13 cellular contexts compared by ENCODE assay signal in genomic region chr6:116029535-116029934, GRCh38. TPM values are rescaled to one million over a fixed set of nuclear protein-coding genes. Genes with fewer than 3 reads are reported as not detected.
DNase-seq lines count a peak whose midpoint lies in the region; ATAC-seq and TF ChIP-seq lines count a peak whose summit lies in the region.
"Had no signal": no experiment of that assay in that cellular context is flagged by ENCODE, and none has a peak within 500 bp of the region (broad histone marks: within the 10 kb centered on the region; RNA-seq: fewer than 3 reads in every experiment).

No MANE protein-coding gene starts in this region.

- H3K27me3 ChIP-seq in smooth muscle cell (ENCODE audit: low read depth) (no peaks in the 10 kb centered on the region), brain microvascular endothelial cell (replicated peaks) (no peaks in the 10 kb centered on the region)

- no peaks in the 10 kb centered on the region for H3K4me1 ChIP-seq in smooth muscle cell (ENCODE audit: low read depth)
- H3K4me1 ChIP-seq: HAP-1 had no signal

- no peaks in the 10 kb centered on the region for H3F3A ChIP-seq in smooth muscle cell (ENCODE audit: low read depth)

- H3K9me3 ChIP-seq in smooth muscle cell (replicated peaks; ENCODE audit: low read depth), result no peaks in the 10 kb centered on the region
- H3K9me3 ChIP-seq: HAP-1 had no signal

- H4K20me1 ChIP-seq in smooth muscle cell (ENCODE audit: low read depth), result no peaks in the 10 kb centered on the region

- 82% methylated on average over 1 of the region's 1 CpG for WGBS in smooth muscle cell (ENCODE audit: low lambda C conversion rate)

- ATAC-seq in GM18499 (IDR thresholded peaks at IDR 0.05; ENCODE audit: insufficient read depth, unreplicated experiment), result peak; percentile 45
- ATAC-seq in GM19351 (IDR thresholded peaks at IDR 0.05; ENCODE audit: unreplicated experiment), result peak; percentile 68
- ATAC-seq in HG02678 (IDR thresholded peaks at IDR 0.05; ENCODE audit: unreplicated experiment), result peak; percentile 62
- ATAC-seq in HG03432 (IDR thresholded peaks at IDR 0.05; ENCODE audit: unreplicated experiment), result peak; percentile 69
- ATAC-seq: left ventricle myocardium superior had no signal

- H3K79me2 ChIP-seq in smooth muscle cell (ENCODE audit: low read depth), result no peaks in the 10 kb centered on the region

- no peak overlapping the region for H3K27ac ChIP-seq in smooth muscle cell (ENCODE audit: low read depth)
- H3K27ac ChIP-seq in brain microvascular endothelial cell, result no peak overlapping the region

- DNase-seq in smooth muscle cell (lab: John Stamatoyannopoulos, UW; ENCODE audit: unreplicated experiment) (no peak), NCI-H510A treated with DMSO at 0.1 percent for 48 hours (lab: John Stamatoyannopoulos, UW) (no peak), A172 (ENCODE audit: low spot score) (no peak), brain microvascular endothelial cell (no peak)
- DNase-seq: activated CD4-positive, CD25-positive, alpha-beta regulatory T cell treated with anti-CD3 and anti-CD28 coated beads, Interleukin-2, amount 50 U/mL, for 72 hours; left ventricle myocardium superior; NCI-H1436 treated with DMSO at 0.1 percent for 48 hours; NCI-H510A had no signal

- H3K9ac ChIP-seq in smooth muscle cell (ENCODE audit: low read depth), result no peak overlapping the region

- in situ Hi-C loops in brain microvascular endothelial cell (cut with HindIII; ENCODE audit: low pct_ligation_motif_present, low sequenced_read_pairs), result no loop called here

- H3K4me3 ChIP-seq in smooth muscle cell (no peak overlapping the region), brain microvascular endothelial cell (ENCODE audit: low read depth, low read length) (no peak overlapping the region)
- H3K4me3 ChIP-seq: HAP-1 had no signal

- H3K4me2 ChIP-seq in smooth muscle cell, result no peak overlapping the region

- TF ChIP-seq CTCF in smooth muscle cell (IDR thresholded peaks at IDR 0.05; ENCODE audit: borderline replicate concordance, insufficient read depth, poor library complexity, severe bottlenecking) (no peak), brain microvascular endothelial cell (IDR thresholded peaks at IDR 0.05; ENCODE audit: low read depth, low read length, missing control alignments) (no peak)

- H3K36me3 ChIP-seq in smooth muscle cell (ENCODE audit: low read depth) (no peaks in the 10 kb centered on the region), brain microvascular endothelial cell (replicated peaks) (no peaks in the 10 kb centered on the region)
- H3K36me3 ChIP-seq: HAP-1 had no signal

- H2AFZ ChIP-seq in smooth muscle cell (ENCODE audit: low read depth), result no peak overlapping the region

RNA-seq across cellular contexts. Expression of gene FRK, which starts 31.2 kb away (rescaled TPM):
- total RNA-seq in smooth muscle cell, result 1.4 and 1.6 TPM in 2 replicates
- 0.11 and 0.54 TPM in 2 replicates for polyA plus RNA-seq in smooth muscle cell
- 0.02 and 0.05 TPM in 2 replicates for total RNA-seq in A172 (2014; rRNA removed; shearing (Covaris generic))
